In the genomic region with DNA sequence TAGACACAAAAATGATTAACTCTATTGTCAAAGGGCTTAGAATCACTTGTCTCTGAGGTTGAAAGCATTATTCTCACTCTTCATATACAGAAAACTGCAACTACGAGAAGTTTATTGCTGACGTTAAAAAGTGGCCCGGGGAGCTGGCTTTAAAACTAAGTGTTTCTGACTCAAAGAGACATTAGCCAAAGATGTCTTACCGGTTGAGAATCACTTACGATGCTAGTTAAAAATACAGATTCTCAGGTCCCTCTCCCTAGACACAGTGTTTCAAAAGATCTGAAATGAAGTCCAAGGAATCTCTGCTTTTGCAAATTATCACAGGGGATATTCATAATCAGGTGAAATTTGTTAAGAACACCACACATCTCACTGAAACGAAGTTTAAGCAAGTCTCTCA, we compare ENCODE assay signal across 8 cellular contexts. TPM values are rescaled to one million over a fixed set of nuclear protein-coding genes. Genes with fewer than 3 reads are reported as not detected.
DNase-seq lines count a peak whose midpoint lies in the region; ATAC-seq and TF ChIP-seq lines count a peak whose summit lies in the region.

No MANE protein-coding gene starts in this region.

- H3K23ac ChIP-seq in mesendoderm (ENCODE audit: low read length): no peak overlapping the region

- no peak overlapping the region for H4K5ac ChIP-seq in mesendoderm (ENCODE audit: low read length)

- no peak overlapping the region for H2BK5ac ChIP-seq in mesendoderm (ENCODE audit: low read length)

- WGBS in mesendoderm (ENCODE audit: extremely low coverage, insufficient coverage, low lambda C conversion rate): no CpG with 5 or more reads among the region's 6 CpGs

- no peaks in the 10 kb centered on the region; the same call in 1 of the 2 replicates for H3K27me3 Mint-ChIP-seq in HFFc6 (ENCODE audit: insufficient read depth)

- H3K36me3 ChIP-seq in ascending aorta (no peaks in the 10 kb centered on the region), mesendoderm (ENCODE audit: control insufficient read depth, insufficient read depth, low read length) (no peaks in the 10 kb centered on the region)

- peaks cover 21% of the 10 kb centered on the region for H3K4me1 Mint-ChIP-seq in HFFc6 (ENCODE audit: low read depth)

- H2BK120ac ChIP-seq in mesendoderm (ENCODE audit: low read depth, low read length): no peak overlapping the region

- H3K9me3 Mint-ChIP-seq in HFFc6: no peaks in the 10 kb centered on the region

- no peak overlapping the region for H2BK15ac ChIP-seq in mesendoderm (replicated peaks; ENCODE audit: low read depth)

- TF ChIP-seq CTCF in AG04449 (IDR thresholded peaks at IDR 0.05; ENCODE audit: insufficient read depth, low read length, missing control alignments) (no peak), HFFc6 (IDR thresholded peaks at IDR 0.05) (no peak), ascending aorta (IDR thresholded peaks at IDR 0.05) (no peak)

- no peaks in the 10 kb centered on the region for H3K79me2 ChIP-seq in mesendoderm (ENCODE audit: control insufficient read depth, insufficient read depth, low read length)

- POLR2A ChIA-PET in AG04449 (lab: Yijun Ruan, JAX): interaction anchor here (2.1 kb wide), 1 partner anchor 47 kb away, joined by 9 read pairs; the partner anchor contains the start of gene GUF1

- CTCF ChIA-PET in AG04449 (lab: Yijun Ruan, JAX): interaction anchor here (1.7 kb wide), 1 partner anchor 8 kb away, joined by 6 read pairs; no protein-coding TSS in a partner anchor

- DNase-seq in AG04449 (ENCODE audit: low read depth, low spot score) (no peak), HFFc6 (no peak), ascending aorta (ENCODE audit: low spot score in 2 of 2) (no peak), mesendoderm (peak; percentile 2), iPS-NIHi7 (ENCODE audit: extremely low spot score) (no peak)
- DNase-seq in stimulated activated CD4-positive, alpha-beta T cell treated with anti-CD3 and anti-CD28 coated beads, Interleukin-2, amount 100 ng/mL, for 24 hours: no peak
- no peak for DNase-seq in activated CD8-positive, alpha-beta memory T cell treated with anti-CD3 and anti-CD28 coated beads for 24 hours

- no peaks in the 10 kb centered on the region for H3K27me3 ChIP-seq in ascending aorta
- no peaks in the 10 kb centered on the region for H3K27me3 ChIP-seq in mesendoderm (ENCODE audit: insufficient read depth, low read length, poor library complexity)

- no peaks in the 10 kb centered on the region for H3K36me3 Mint-ChIP-seq in HFFc6 (ENCODE audit: low read depth)

- H2AK5ac ChIP-seq in mesendoderm (ENCODE audit: low read length): no peak overlapping the region

- no peaks in the 10 kb centered on the region for H3K9me3 ChIP-seq in ascending aorta

- H3K4me1 ChIP-seq in ascending aorta (no peaks in the 10 kb centered on the region), mesendoderm (ENCODE audit: control insufficient read depth, low read depth, low read length) (peaks cover 2% of the 10 kb centered on the region)

- ATAC-seq in GM18520 (IDR thresholded peaks at IDR 0.05; ENCODE audit: unreplicated experiment): no peak

- no peak overlapping the region for H3K27ac ChIP-seq in ascending aorta
- no peak overlapping the region for H3K27ac ChIP-seq in mesendoderm (ENCODE audit: low read depth, low read length)

- H3K4me3 Mint-ChIP-seq in HFFc6: peak overlapping the region; percentile 99

- no peak overlapping the region for H4K8ac ChIP-seq in mesendoderm (ENCODE audit: low read depth, low read length)

- H3K4ac ChIP-seq in mesendoderm (ENCODE audit: low read depth, low read length): no peak overlapping the region

- H3K4me2 ChIP-seq in mesendoderm (ENCODE audit: low read length): peak overlapping the region; percentile 69

- H3K56ac ChIP-seq in mesendoderm (ENCODE audit: low read length): no peak overlapping the region

- peak overlapping the region; percentile 85 for H3K27ac Mint-ChIP-seq in HFFc6

- H3K18ac ChIP-seq in mesendoderm (ENCODE audit: low read length): no peak overlapping the region

- intact Hi-C loops in ascending aorta (cut with DNase I): loop anchor here (5.0 kb wide), 1 partner anchor 278 kb away; the partner anchor contains the start of gene KCTD8

- H3K4me3 ChIP-seq in AG04449 (ENCODE audit: low read depth, low read length): peak overlapping the region; percentile 83
- peak overlapping the region; percentile 81 to 88 for H3K4me3 ChIP-seq in ascending aorta
- no peak overlapping the region for H3K4me3 ChIP-seq in mesendoderm (ENCODE audit: low read length)

- H3K79me1 ChIP-seq in mesendoderm (ENCODE audit: low read length): peaks cover 3% of the 10 kb centered on the region

- peak overlapping the region; percentile 79 for H3K9ac ChIP-seq in mesendoderm (ENCODE audit: low read length)

RNA-seq across cellular contexts. Expression of gene GNPDA2, which starts 1.2 kb away (rescaled TPM):
- 10 to 100 TPM; 14.2 to 18.9 (median 17.3) TPM for total RNA-seq in HFFc6 (2021; fragmentation: NEBNext Ultra II Directional; extraction: Animal tissue kit (Norgen Biotek cat#: 25700))
- total RNA-seq in ascending aorta: 32.6 TPM
- 4.2 TPM for polyA plus RNA-seq in mesendoderm (2013, experiment 1 of 2)
- polyA plus RNA-seq in mesendoderm (2013, experiment 2 of 2): 3.9 TPM

RNA-seq across cellular contexts. Expression of gene GUF1, which starts 46.9 kb away (rescaled TPM):
- 10 to 100 TPM; 17.6 to 24.9 (median 22.3) TPM for total RNA-seq in HFFc6 (2021; fragmentation: NEBNext Ultra II Directional; extraction: Animal tissue kit (Norgen Biotek cat#: 25700))
- 14.5 TPM for total RNA-seq in ascending aorta
- 29.1 TPM for polyA plus RNA-seq in mesendoderm (2013, experiment 1 of 2)
- 28.9 TPM for polyA plus RNA-seq in mesendoderm (2013, experiment 2 of 2)
